11 cellular contexts compared by ENCODE assay signal in genomic region chr18:48787523-48788151, GRCh38.
DNase-seq lines count a peak whose midpoint lies in the region; ATAC-seq and TF ChIP-seq lines count a peak whose summit lies in the region.
"Had no signal": no experiment of that assay in that cellular context is flagged by ENCODE, and none has a peak within 500 bp of the region (broad histone marks: within the 10 kb centered on the region; RNA-seq: fewer than 3 reads in every experiment).

No MANE protein-coding gene starts in this region.

- WGBS in mesodermal cell (ENCODE audit: insufficient coverage in 2 of 2), 2 experiments = 69 to 76% methylated on average over 7 to 8 of the region's 8 CpGs

- POLR2A ChIA-PET in CD8-positive, alpha-beta memory T cell (lab: Charles Lee) = no interaction called here

- no peaks in the 10 kb centered on the region for H3K36me3 Mint-ChIP-seq in natural killer cell treated with Interleukin-12 subunit alpha and Interleukin-12 subunit beta and Interleukin-15 and Interleukin-18, amount 100 ng/mL, for 72 hours
- no peaks in the 10 kb centered on the region for H3K36me3 Mint-ChIP-seq in natural killer cell
- H3K36me3 Mint-ChIP-seq in CD8-positive, alpha-beta memory T cell = no peaks in the 10 kb centered on the region

- TF ChIP-seq CTCF in natural killer cell (IDR thresholded peaks at IDR 0.05) = no peak

- CTCF ChIA-PET in CD8-positive, alpha-beta memory T cell (lab: Charles Lee) = interaction anchor here (0.7 to 3.4 kb wide), 4 partner anchors 11 to 234 kb away, joined by 3 to 16 read pairs (median 3); no protein-coding TSS in a partner anchor

- peaks cover 32 to 37% of the 10 kb centered on the region in 2 donors for H3K4me1 Mint-ChIP-seq in natural killer cell treated with Interleukin-12 subunit alpha and Interleukin-12 subunit beta and Interleukin-15 and Interleukin-18, amount 100 ng/mL, for 72 hours (ENCODE audit: low read depth in 2 of 2)
- peaks cover 20 to 39% of the 10 kb centered on the region in 2 donors for H3K4me1 Mint-ChIP-seq in natural killer cell
- H3K4me1 Mint-ChIP-seq in CD8-positive, alpha-beta memory T cell = peaks cover 17 to 37% (median 31%) of the 10 kb centered on the region in 3 donors

- H3K27me3 Mint-ChIP-seq in natural killer cell treated with Interleukin-12 subunit alpha and Interleukin-12 subunit beta and Interleukin-15 and Interleukin-18, amount 100 ng/mL, for 72 hours = no peaks in the 10 kb centered on the region
- H3K27me3 Mint-ChIP-seq in natural killer cell (ENCODE audit: low read depth in 2 of 2) = no peaks in the 10 kb centered on the region
- no peaks in the 10 kb centered on the region for H3K27me3 Mint-ChIP-seq in CD8-positive, alpha-beta memory T cell

- no peaks in the 10 kb centered on the region for H3K27me3 ChIP-seq in CD8-positive, alpha-beta memory T cell (ENCODE audit: insufficient read depth, low read length, poor library complexity, severe bottlenecking)

- intact Hi-C loops in natural killer cell (cut with micrococcal nuclease) = no loop called here

- H3K4me1 ChIP-seq in mesodermal cell (ENCODE audit: control insufficient read depth, insufficient read depth, low read length, poor library complexity, severe bottlenecking) = peaks cover 26% of the 10 kb centered on the region
- H3K4me1 ChIP-seq in CD8-positive, alpha-beta memory T cell (ENCODE audit: insufficient read depth, low read length) = peaks cover 16% of the 10 kb centered on the region

- no peak for ATAC-seq in natural killer cell treated with Interleukin-12 subunit alpha and Interleukin-12 subunit beta and Interleukin-15 and Interleukin-18, amount 100 ng/mL, for 72 hours
- no peak for ATAC-seq in natural killer cell
- ATAC-seq in GM19455 (IDR thresholded peaks at IDR 0.05; ENCODE audit: unreplicated experiment) = no peak
- ATAC-seq in GM21360 (IDR thresholded peaks at IDR 0.05; ENCODE audit: unreplicated experiment) = no peak
- no peak for ATAC-seq in GM19328 (IDR thresholded peaks at IDR 0.05; ENCODE audit: unreplicated experiment)

- no peak overlapping the region for H3K4me3 Mint-ChIP-seq in natural killer cell treated with Interleukin-12 subunit alpha and Interleukin-12 subunit beta and Interleukin-15 and Interleukin-18, amount 100 ng/mL, for 72 hours
- H3K4me3 Mint-ChIP-seq in natural killer cell = no peak overlapping the region
- H3K4me3 Mint-ChIP-seq in CD8-positive, alpha-beta memory T cell = no peak overlapping the region

- no peak overlapping the region for H3K4me3 ChIP-seq in mesodermal cell (ENCODE audit: extremely low read depth, insufficient read depth, low read length, poor library complexity, severe bottlenecking)
- no peak overlapping the region for H3K4me3 ChIP-seq in CD8-positive, alpha-beta memory T cell (ENCODE audit: low read length)

- H3K9me3 ChIP-seq in mesodermal cell (ENCODE audit: control insufficient read depth, low read length) = no peaks in the 10 kb centered on the region
- no peaks in the 10 kb centered on the region for H3K9me3 ChIP-seq in CD8-positive, alpha-beta memory T cell (ENCODE audit: low read length)

- peak overlapping the region in 1 of 2 donors; percentile 84 for H3K27ac Mint-ChIP-seq in natural killer cell treated with Interleukin-12 subunit alpha and Interleukin-12 subunit beta and Interleukin-15 and Interleukin-18, amount 100 ng/mL, for 72 hours
- no peak overlapping the region for H3K27ac Mint-ChIP-seq in natural killer cell
- H3K27ac Mint-ChIP-seq in CD8-positive, alpha-beta memory T cell = no peak overlapping the region

- H3K27ac ChIP-seq in mesodermal cell (ENCODE audit: low read depth, low read length, severe bottlenecking) = peak overlapping the region; percentile 59
- no peak overlapping the region for H3K27ac ChIP-seq in CD8-positive, alpha-beta memory T cell (ENCODE audit: low read depth, low read length)

- H3K36me3 ChIP-seq in mesodermal cell (ENCODE audit: control insufficient read depth, insufficient read depth, low read length) = peaks cover 35% of the 10 kb centered on the region
- no peaks in the 10 kb centered on the region for H3K36me3 ChIP-seq in CD8-positive, alpha-beta memory T cell (ENCODE audit: insufficient read depth, low read length)

- peak; percentile 56 for DNase-seq in natural killer cell treated with Interleukin-12 subunit alpha and Interleukin-12 subunit beta and Interleukin-15 and Interleukin-18, amount 100 ng/mL, for 72 hours (ENCODE audit: low spot score)
- DNase-seq in natural killer cell = no peak
- DNase-seq in dedifferentiated amniotic fluid mesenchymal stem cell (ENCODE audit: extremely low spot score) = peak; percentile 22
- no peak for DNase-seq in CD8-positive, alpha-beta memory T cell
- DNase-seq: activated CD4-positive, alpha-beta T cell treated with anti-CD3 and anti-CD28 coated beads for 1 hour; NCI-H2081; stimulated activated CD4-positive, alpha-beta T cell treated with anti-CD3 and anti-CD28 coated beads, Interleukin-12 subunit alpha, Interleukin-12 subunit beta, amount 100 ng/mL, for 4 hours had no signal

- H3K9me3 Mint-ChIP-seq in natural killer cell treated with Interleukin-12 subunit alpha and Interleukin-12 subunit beta and Interleukin-15 and Interleukin-18, amount 100 ng/mL, for 72 hours = no peaks in the 10 kb centered on the region
- H3K9me3 Mint-ChIP-seq in natural killer cell = no peaks in the 10 kb centered on the region
- H3K9me3 Mint-ChIP-seq in CD8-positive, alpha-beta memory T cell = peaks cover 0 to 1% (median 0%) of the 10 kb centered on the region in 5 donors

Comparison
In these comparisons a context has a peak if more than half of its experiments do, and no peak if none do; other contexts are left out.
1. DNase-seq: peak in natural killer cell treated with Interleukin-12 subunit alpha and Interleukin-12 subunit beta and Interleukin-15 and Interleukin-18, amount 100 ng/mL, for 72 hours (single experiment) and dedifferentiated amniotic fluid mesenchymal stem cell (single experiment); none in natural killer cell (single experiment) and CD8-positive, alpha-beta memory T cell (0 of 5).